Comparison of ENCODE assay signal across 11 cellular contexts in genomic region chr12:108822458-108823205, GRCh38. TPM values are rescaled to one million over a fixed set of nuclear protein-coding genes. Genes with fewer than 3 reads are reported as not detected.
DNase-seq lines count a peak whose midpoint lies in the region; ATAC-seq, FAIRE-seq and TF ChIP-seq lines count a peak whose summit lies in the region.
"Had no signal": no experiment of that assay in that cellular context is flagged by ENCODE, and none has a peak within 500 bp of the region (broad histone marks: within the 10 kb centered on the region; RNA-seq: fewer than 3 reads in every experiment).

No MANE protein-coding gene starts in this region.

- WGBS in body of pancreas, 2 donors, result 79 to 86% methylated on average over 7 of the region's 7 CpGs

- ATAC-seq in Right ventricle myocardium superior (ENCODE audit: poor library complexity), result no peak
- ATAC-seq in HG03108 (IDR thresholded peaks at IDR 0.05; ENCODE audit: unreplicated experiment), result no peak
- no peak for ATAC-seq in body of pancreas

- H3K27ac ChIP-seq in left ventricle myocardium inferior (replicated peaks) (peak overlapping the region; percentile 94), body of pancreas (peak overlapping the region in 1 of 4 donors; percentile 57)
- H3K27ac ChIP-seq: prostate gland had no signal

- peaks cover 41% of the 10 kb centered on the region for H3K36me3 ChIP-seq in left ventricle myocardium inferior
- H3K36me3 ChIP-seq in adipocyte (ENCODE audit: control insufficient read depth, insufficient read depth, low read length, severe bottlenecking), result peaks cover 53% of the 10 kb centered on the region
- no peaks in the 10 kb centered on the region for H3K36me3 ChIP-seq in body of pancreas (replicated peaks in 1 of 2; ENCODE audit: insufficient read depth in 1 of 2, low read depth in 2 of 2)
- H3K36me3 ChIP-seq: prostate gland had no signal

- DNase-seq in left ventricle myocardium inferior (no peak), Right ventricle myocardium superior (no peak), adipocyte (ENCODE audit: low read depth) (no peak), medulla oblongata (ENCODE audit: extremely low spot score) (peak; percentile 38), urothelium cell line (ENCODE audit: low spot score) (no peak), body of pancreas (no peak), GM13976 (ENCODE audit: low spot score) (no peak)
- DNase-seq: CD4-positive, CD25-positive, alpha-beta regulatory T cell had no signal

- in situ Hi-C loops in GM13976 (cut with MboI; ENCODE audit: low sequenced_read_pairs, unreplicated experiment), result no loop called here

- H3K4me3 ChIP-seq in left ventricle myocardium inferior, result no peak overlapping the region
- H3K4me3 ChIP-seq in adipocyte (ENCODE audit: low read length), result no peak overlapping the region
- no peak overlapping the region for H3K4me3 ChIP-seq in body of pancreas
- H3K4me3 ChIP-seq: prostate gland had no signal

- TF ChIP-seq POLR2A in body of pancreas (IDR thresholded peaks at IDR 0.05), result no peak

- peak overlapping the region; percentile 90 for H3K9ac ChIP-seq in adipocyte (ENCODE audit: low read length)

- no peak for TF ChIP-seq CTCF in left ventricle myocardium inferior (IDR thresholded peaks at IDR 0.05; ENCODE audit: borderline replicate concordance)
- no peak for TF ChIP-seq CTCF in body of pancreas (IDR thresholded peaks at IDR 0.05)
- no peak for TF ChIP-seq CTCF in GM13976 (IDR thresholded peaks at IDR 0.05; ENCODE audit: borderline replicate concordance, control extremely low read depth, extremely low read depth, insufficient read depth, missing control alignments)

- H3K27me3 ChIP-seq in left ventricle myocardium inferior (ENCODE audit: low read depth) (no peaks in the 10 kb centered on the region), adipocyte (replicated peaks; ENCODE audit: control insufficient read depth, insufficient read depth, low read length) (no peaks in the 10 kb centered on the region), body of pancreas (no peaks in the 10 kb centered on the region)

- H3K4me1 ChIP-seq in left ventricle myocardium inferior (peaks cover 86% of the 10 kb centered on the region), adipocyte (ENCODE audit: control insufficient read depth, insufficient read depth, low read length) (peaks cover 60% of the 10 kb centered on the region), body of pancreas (peaks cover 18% of the 10 kb centered on the region)

- FAIRE-seq in urothelium cell line (lab: Jason Lieb, UNC), result no peak

- intact Hi-C loops in left ventricle myocardium inferior (cut with micrococcal nuclease) (no loop called here), Right ventricle myocardium superior (cut with DNase I) (no loop called here), body of pancreas (cut with DNase I) (no loop called here)

- no peaks in the 10 kb centered on the region for H3K9me3 ChIP-seq in left ventricle myocardium inferior (replicated peaks)
- no peaks in the 10 kb centered on the region for H3K9me3 ChIP-seq in adipocyte (ENCODE audit: control insufficient read depth, low read length)
- H3K9me3 ChIP-seq in body of pancreas, result no peaks in the 10 kb centered on the region
- H3K9me3 ChIP-seq: prostate gland had no signal

RNA-seq across cellular contexts. Expression of gene SSH1, which starts 34.8 kb away (rescaled TPM):
- total RNA-seq in left ventricle myocardium inferior, result 30.1 TPM
- total RNA-seq in Right ventricle myocardium superior, result 26.3 TPM
- total RNA-seq in body of pancreas, result 10 to 100 TPM in 1 of 2 donors, 1 to 10 TPM in 1; 5.6 to 16.9 TPM

RNA-seq across cellular contexts. Expression of gene DAO, which starts 57.3 kb away (rescaled TPM):
- total RNA-seq in left ventricle myocardium inferior (not detected), Right ventricle myocardium superior (not detected), body of pancreas (not detected)
- total RNA-seq: CD4-positive, CD25-positive, alpha-beta regulatory T cell; NCI-H460; prostate gland had no signal
